In genomic region chr17:21041753-21042433, GRCh38 we compare ENCODE assay signal across 8 cellular contexts. TPM values are rescaled to one million over a fixed set of nuclear protein-coding genes. Genes with fewer than 3 reads are reported as not detected.
A peak's percentile ranks its signal among the peaks of the same experiment; 100 is the strongest.
DNase-seq lines count a peak whose midpoint lies in the region; ATAC-seq and TF ChIP-seq lines count a peak whose summit lies in the region.

No MANE protein-coding gene starts in this region.

- peak overlapping the region; percentile 96 to 97 for H3K4me3 ChIP-seq in left lung

- peak overlapping the region; percentile 99 to 100 for H3K27ac ChIP-seq in left lung

- no peaks in the 10 kb centered on the region for H3K27me3 ChIP-seq in left lung

- DNase-seq in AG08395 (ENCODE audit: low spot score) (peak; percentile 62), NCI-H226 (peak; percentile 70), dedifferentiated amniotic fluid mesenchymal stem cell (ENCODE audit: extremely low spot score) (peak; percentile 31), left lung (peak; percentile 90 to 92)
- peak; percentile 78 for DNase-seq in activated CD4-positive, alpha-beta T cell treated with anti-CD3 and anti-CD28 coated beads for 48 hours
- peak; percentile 75 for DNase-seq in stimulated activated CD4-positive, alpha-beta T cell treated with anti-CD3 and anti-CD28 coated beads, Interleukin-1b, Interleukin-23, amount 100 ng/mL, for 48 hours

- ATAC-seq in GM21423 (IDR thresholded peaks at IDR 0.05; ENCODE audit: unreplicated experiment), result peak; percentile 23
- ATAC-seq in left lung, result peak; percentile 68
- no peak for ATAC-seq in HG03439 (IDR thresholded peaks at IDR 0.05; ENCODE audit: unreplicated experiment)

- H3K4me1 ChIP-seq in left lung, result peaks cover 28 to 51% of the 10 kb centered on the region in 2 donors

- no peaks in the 10 kb centered on the region for H3K9me3 ChIP-seq in left lung

- H3K36me3 ChIP-seq in left lung, result peaks cover 0 to 9% of the 10 kb centered on the region in 2 donors

- TF ChIP-seq CTCF in left lung (IDR thresholded peaks at IDR 0.05), result no peak

- intact Hi-C loops in left lung (cut with DNase I), result no loop called here

RNA-seq across cellular contexts. Expression of gene USP22, which starts 0.9 kb away (rescaled TPM):
- 100 to 1,000 TPM; 157 to 187 TPM for total RNA-seq in left lung

Comparison
In these comparisons a context has a peak if more than half of its experiments do, and no peak if none do; other contexts are left out.
1. DNase-seq: peak in every context shown above with its lines; median percentile 91 in left lung; 78 in activated CD4-positive, alpha-beta T cell treated with anti-CD3 and anti-CD28 coated beads for 48 hours; 75 in stimulated activated CD4-positive, alpha-beta T cell treated with anti-CD3 and anti-CD28 coated beads, Interleukin-1b, Interleukin-23, amount 100 ng/mL, for 48 hours; 70 in NCI-H226; 62 in AG08395; 31 in dedifferentiated amniotic fluid mesenchymal stem cell.